Comparison of ENCODE assay signal across 8 cellular contexts in the genomic region with DNA sequence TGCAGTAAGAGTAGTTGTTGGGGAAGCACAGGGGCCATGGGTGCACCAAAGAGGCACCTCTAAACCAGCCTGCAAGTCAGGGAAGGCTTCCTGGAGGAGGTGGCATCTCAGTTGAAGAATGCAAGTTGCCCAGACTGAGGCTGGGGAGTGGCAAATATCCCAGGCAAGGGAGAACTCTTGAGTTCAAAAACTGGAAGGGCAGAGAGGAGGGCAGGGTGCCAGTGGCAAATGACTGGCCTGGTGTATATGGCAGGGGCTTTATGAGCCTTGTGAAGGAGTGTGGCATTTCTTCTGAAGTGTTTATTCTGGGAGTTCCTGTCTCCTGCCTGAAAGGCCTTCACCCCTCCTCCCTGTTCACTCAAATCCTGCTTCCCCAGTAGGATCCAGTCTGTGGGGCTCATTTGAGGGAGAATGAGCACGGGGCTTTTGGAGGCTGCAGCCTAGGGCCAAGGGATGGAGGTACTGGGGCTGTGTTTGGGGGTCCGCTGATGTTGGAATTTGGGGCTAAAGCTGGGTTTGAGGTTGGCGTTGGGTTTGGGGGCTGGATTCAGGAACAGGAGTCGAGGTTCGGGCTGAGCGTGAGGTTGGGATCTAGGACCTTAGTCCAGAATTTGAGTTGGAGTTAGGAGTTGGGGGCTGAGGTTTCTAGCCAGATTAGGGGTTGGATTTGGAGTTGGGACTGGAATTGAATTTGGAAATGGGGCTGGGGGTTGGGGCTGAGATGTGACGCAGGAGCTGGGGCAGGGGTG. TPM values are rescaled to one million over a fixed set of nuclear protein-coding genes. Genes with fewer than 3 reads are reported as not detected.
DNase-seq lines count a peak whose midpoint lies in the region; FAIRE-seq and TF ChIP-seq lines count a peak whose summit lies in the region.

A gene (plus strand): TSS at position 357 of the 749 bp plus-strand sequence. CDS start 2,740 bp downstream, outside the sequence.

- H3K27ac ChIP-seq in VCaP (peak within 1 kb of the TSS; percentile 73), iPS-20b (ENCODE audit: low read length) (peak within 1 kb of the TSS; percentile 32), small intestine (ENCODE audit: low read depth in 1 of 2, low read length in 1 of 2) (peak within 1 kb of the TSS; percentile 87 to 91)

- no peak within 1 kb of the TSS for H3K4me3 Mint-ChIP-seq in T-helper 1 cell treated with Interleukin-12 subunit alpha and Interleukin-12 subunit beta and Interleukin-4 antibody, amounts not matched to agents 30 μg/mL and 1 μg/mL, for 36 hours

- H3K36me3 ChIP-seq in iPS-20b (ENCODE audit: insufficient read depth, low read depth, low read length) (peaks cover 5% of the 10 kb centered on the region; the same call in 1 of the 2 replicates), small intestine (ENCODE audit: control insufficient read depth in 2 of 2, insufficient read depth in 2 of 2, low read length in 2 of 2) (no peaks in the 10 kb centered on the region)

- peak within 1 kb of the TSS; percentile 68 for H3K4me3 ChIP-seq in iPS-20b (ENCODE audit: low read length)
- H3K4me3 ChIP-seq in small intestine (ENCODE audit: low read depth in 1 of 2, low read length in 2 of 2) = peak within 1 kb of the TSS in 1 of 2 donors; percentile 55

- H3K27me3 ChIP-seq in iPS-20b (ENCODE audit: insufficient read depth, low read length) (no peaks in the 10 kb centered on the region), small intestine (ENCODE audit: control insufficient read depth in 2 of 2, insufficient read depth in 2 of 2, low read length in 2 of 2) (no peaks in the 10 kb centered on the region)

- peak within 1 kb of the TSS; percentile 56 for H3K27ac Mint-ChIP-seq in T-helper 1 cell treated with Interleukin-12 subunit alpha and Interleukin-12 subunit beta and Interleukin-4 antibody, amounts not matched to agents 30 μg/mL and 1 μg/mL, for 36 hours

- peaks cover 4% of the 10 kb centered on the region for H3K36me3 Mint-ChIP-seq in T-helper 1 cell treated with Interleukin-12 subunit alpha and Interleukin-12 subunit beta and Interleukin-4 antibody, amounts not matched to agents 30 μg/mL and 1 μg/mL, for 36 hours (ENCODE audit: low read depth)

- no peaks in the 10 kb centered on the region; the same call in 1 of the 2 replicates for H3K9me3 ChIP-seq in iPS-20b (ENCODE audit: insufficient read depth, low read depth, low read length)
- H3K9me3 ChIP-seq in small intestine (ENCODE audit: control insufficient read depth, low read depth) = no peaks in the 10 kb centered on the region

- H3K4me1 ChIP-seq in iPS-20b (ENCODE audit: insufficient read depth, low read length) (peaks cover 13% of the 10 kb centered on the region; the same call in 1 of the 2 replicates), small intestine (ENCODE audit: control insufficient read depth in 2 of 2, insufficient read depth in 1 of 2, low read depth in 1 of 2, low read length in 1 of 2) (peaks cover 4% of the 10 kb centered on the region in 2 donors)

- WGBS in small intestine, 3 donors = 64 to 81% (median 66%) methylated on average over 7 of the region's 7 CpGs

- TF ChIP-seq CTCF in VCaP (conservative IDR thresholded peaks at IDR 0.05) = no peak

- FAIRE-seq in small intestine (lab: Jason Lieb, UNC) = no peak

- H3K9me3 Mint-ChIP-seq in T-helper 1 cell treated with Interleukin-12 subunit alpha and Interleukin-12 subunit beta and Interleukin-4 antibody, amounts not matched to agents 30 μg/mL and 1 μg/mL, for 36 hours = peaks cover 6% of the 10 kb centered on the region

- H3K9ac ChIP-seq in iPS-20b (ENCODE audit: low read depth, low read length) = peak within 1 kb of the TSS; percentile 55; the same call in 1 of the 2 replicates

- peaks cover 9% of the 10 kb centered on the region for H3K27me3 Mint-ChIP-seq in T-helper 1 cell treated with Interleukin-12 subunit alpha and Interleukin-12 subunit beta and Interleukin-4 antibody, amounts not matched to agents 30 μg/mL and 1 μg/mL, for 36 hours (ENCODE audit: low read depth)

- H3K4me1 Mint-ChIP-seq in T-helper 1 cell treated with Interleukin-12 subunit alpha and Interleukin-12 subunit beta and Interleukin-4 antibody, amounts not matched to agents 30 μg/mL and 1 μg/mL, for 36 hours (ENCODE audit: low read depth) = peaks cover 16% of the 10 kb centered on the region

- DNase-seq in T-helper 1 cell = no peak
- peak; percentile 59 for DNase-seq in small intestine
- DNase-seq in SHP77 treated with DMSO at 0.1 percent for 48 hours (lab: John Stamatoyannopoulos, UW) = no peak
- no peak for DNase-seq in DMS 273 treated with DMSO at 0.1 percent for 48 hours (lab: John Stamatoyannopoulos, UW)
- DNase-seq in NCI-H187 (lab: John Stamatoyannopoulos, UW) = no peak

RNA-seq across cellular contexts. Expression of the gene that starts here (rescaled TPM):
- polyA plus RNA-seq in small intestine = 10 to 100 TPM; 38.3 to 94.3 (median 81.0) TPM

Comparison
In these comparisons a context has a peak if more than half of its experiments do, and no peak if none do; other contexts are left out.
1. H3K27ac ChIP-seq: peak in every context shown above with its lines; median percentile 89 in small intestine; 73 in VCaP; 32 in iPS-20b.